In the genomic region with DNA sequence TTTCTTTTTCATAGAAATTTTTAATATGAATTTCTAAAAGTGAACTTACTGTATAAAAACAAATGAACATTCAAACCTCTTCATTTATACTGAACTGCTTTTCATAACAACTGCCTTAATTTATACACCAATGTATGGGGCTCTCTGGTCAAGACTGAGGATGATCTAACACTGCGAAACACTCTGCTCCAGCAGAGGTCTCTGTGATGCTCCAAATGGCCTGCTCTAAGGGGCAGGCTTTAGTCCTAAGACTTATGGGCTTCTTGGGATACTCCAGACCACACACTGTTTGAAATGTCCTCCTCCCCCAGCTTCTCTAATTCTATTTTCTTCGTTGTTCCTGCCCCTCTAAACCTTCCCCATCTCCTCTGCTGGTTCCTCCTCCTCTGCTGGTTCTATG, we compare ENCODE assay signal across 12 cellular contexts. TPM values are rescaled to one million over a fixed set of nuclear protein-coding genes. Genes with fewer than 3 reads are reported as not detected.
DNase-seq lines count a peak whose midpoint lies in the region; ATAC-seq, FAIRE-seq and TF ChIP-seq lines count a peak whose summit lies in the region.
"Had no signal": no experiment of that assay in that cellular context is flagged by ENCODE, and none has a peak within 500 bp of the region (broad histone marks: within the 10 kb centered on the region; RNA-seq: fewer than 3 reads in every experiment).

No MANE protein-coding gene starts in this region.

- no peaks in the 10 kb centered on the region for H3K79me1 ChIP-seq in mesenchymal stem cell (replicated peaks; ENCODE audit: low read length, poor library complexity, severe bottlenecking)

- no peak overlapping the region for H3K4me3 Mint-ChIP-seq in activated T-cell treated with anti-CD3 and anti-CD28 coated beads, Interleukin-2, amount 50 U/mL, for 72 hours

- TF ChIP-seq CTCF in C4-2B (conservative IDR thresholded peaks at IDR 0.05) (peak; percentile 34), cardiac fibroblast (IDR thresholded peaks at IDR 0.05; ENCODE audit: low read depth, low read length) (peak; percentile 23), prostate gland (IDR thresholded peaks at IDR 0.05) (peak in 1 of 4 experiments; percentile 31)

- DNase-seq in HTR-8/SVneo (ENCODE audit: insufficient read length, low spot score) (peak; percentile 29), cardiac fibroblast (ENCODE audit: low read depth in 2 of 2) (peak; percentile 43 to 51), mesenchymal stem cell (peak; percentile 56), UCSD-AML1 (lab: John Stamatoyannopoulos, UW; ENCODE audit: unreplicated experiment) (no peak), prostate gland (ENCODE audit: low spot score) (no peak), SKM-1 treated with dmso at 0.1 percent for 144 hours (lab: John Stamatoyannopoulos, UW; ENCODE audit: unreplicated experiment) (no peak)
- no peak for DNase-seq in activated T-cell treated with anti-CD3 and anti-CD28 coated beads, Interleukin-2, amount 50 U/mL, for 72 hours
- DNase-seq: activated CD4-positive, alpha-beta T cell treated with anti-CD3 and anti-CD28 coated beads, Interleukin-2, amount 50 U/mL, for 1 hour; Peyer's patch had no signal

- H3K36me3 Mint-ChIP-seq in activated T-cell treated with anti-CD3 and anti-CD28 coated beads, Interleukin-2, amount 50 U/mL, for 72 hours (ENCODE audit: insufficient read depth in 2 of 2), result no peaks in the 10 kb centered on the region

- H2BK15ac ChIP-seq in mesenchymal stem cell (ENCODE audit: low read depth, poor library complexity, severe bottlenecking), result no peak overlapping the region

- H3K4me3 ChIP-seq in cardiac fibroblast (replicated peaks in 1 of 2; ENCODE audit: low read depth in 2 of 2, low read length in 2 of 2) (no peak overlapping the region), mesenchymal stem cell (ENCODE audit: insufficient read depth in 1 of 2, low read depth in 1 of 2, low read length in 2 of 2) (no peak overlapping the region), prostate gland (no peak overlapping the region)
- H3K4me3 ChIP-seq: Peyer's patch had no signal

- no peak overlapping the region for H2BK5ac ChIP-seq in mesenchymal stem cell (ENCODE audit: low read depth, low read length, poor library complexity, severe bottlenecking)

- H3K9me3 ChIP-seq in mesenchymal stem cell (ENCODE audit: control insufficient read depth, low read length) (no peaks in the 10 kb centered on the region), prostate gland (no peaks in the 10 kb centered on the region)
- H3K9me3 ChIP-seq: Peyer's patch had no signal

- no peak overlapping the region for H3K4me2 ChIP-seq in mesenchymal stem cell (ENCODE audit: low read length, poor library complexity, severe bottlenecking)
- H3K4me2 ChIP-seq: KMS-11 had no signal

- H2BK120ac ChIP-seq in mesenchymal stem cell (ENCODE audit: low read depth, low read length), result no peak overlapping the region

- no peak overlapping the region for H3K14ac ChIP-seq in mesenchymal stem cell (ENCODE audit: low read length in 2 of 2)

- H3K27ac Mint-ChIP-seq in activated T-cell treated with anti-CD3 and anti-CD28 coated beads, Interleukin-2, amount 50 U/mL, for 72 hours, result no peak overlapping the region

- H3K27me3 ChIP-seq in mesenchymal stem cell (ENCODE audit: control insufficient read depth in 1 of 2, insufficient read depth in 1 of 2, low read length in 2 of 2) (no peaks in the 10 kb centered on the region), prostate gland (replicated peaks; ENCODE audit: insufficient read depth) (no peaks in the 10 kb centered on the region)
- H3K27me3 ChIP-seq: Peyer's patch had no signal

- no peak overlapping the region for H3K9ac ChIP-seq in mesenchymal stem cell (ENCODE audit: low read length)
- H3K9ac ChIP-seq: KMS-11 had no signal

- intact Hi-C loops in prostate gland (cut with DNase I), result no loop called here

- TF ChIP-seq POLR2A in prostate gland (IDR thresholded peaks at IDR 0.05), result no peak

- H3K36me3 ChIP-seq in mesenchymal stem cell (ENCODE audit: control insufficient read depth in 1 of 2, insufficient read depth in 2 of 2, low read depth in 1 of 2, low read length in 2 of 2) (peaks cover 6 to 76% of the 10 kb centered on the region in 2 experiments), prostate gland (no peaks in the 10 kb centered on the region)
- H3K36me3 ChIP-seq: Peyer's patch had no signal

- H4K91ac ChIP-seq in mesenchymal stem cell (ENCODE audit: low read length), result no peak overlapping the region

- H4K8ac ChIP-seq in mesenchymal stem cell (ENCODE audit: low read length), result no peak overlapping the region

- no peak overlapping the region for H3K18ac ChIP-seq in mesenchymal stem cell (ENCODE audit: low read depth in 1 of 2, low read length in 2 of 2)

- H3K4me1 Mint-ChIP-seq in activated T-cell treated with anti-CD3 and anti-CD28 coated beads, Interleukin-2, amount 50 U/mL, for 72 hours (ENCODE audit: low read depth), result no peaks in the 10 kb centered on the region

- FAIRE-seq in HTR-8/SVneo (lab: Jason Lieb, UNC), result peak; percentile 42
- FAIRE-seq: GM19239 had no signal

- no peak overlapping the region for H3K23ac ChIP-seq in mesenchymal stem cell (ENCODE audit: low read length in 2 of 2)

- no peaks in the 10 kb centered on the region for H3K9me3 Mint-ChIP-seq in activated T-cell treated with anti-CD3 and anti-CD28 coated beads, Interleukin-2, amount 50 U/mL, for 72 hours

- ATAC-seq in activated T-cell treated with anti-CD3 and anti-CD28 coated beads, Interleukin-2, amount 50 U/mL, for 72 hours (replicated peaks in 1 of 2), result no peak

- H3K4ac ChIP-seq in mesenchymal stem cell (ENCODE audit: low read depth in 1 of 2, low read length in 2 of 2), result no peak overlapping the region

- no peak overlapping the region for H2BK12ac ChIP-seq in mesenchymal stem cell (ENCODE audit: low read length in 2 of 2)

- H3K4me1 ChIP-seq in mesenchymal stem cell (ENCODE audit: control insufficient read depth, insufficient read depth, low read depth, low read length) (peaks cover 4% of the 10 kb centered on the region), prostate gland (replicated peaks) (no peaks in the 10 kb centered on the region)
- H3K4me1 ChIP-seq: Peyer's patch had no signal

- 76% methylated on average over 2 of the region's 2 CpGs for WGBS in mesenchymal stem cell
- WGBS in prostate gland, result 73% methylated on average over 2 of the region's 2 CpGs

- H3K27me3 Mint-ChIP-seq in activated T-cell treated with anti-CD3 and anti-CD28 coated beads, Interleukin-2, amount 50 U/mL, for 72 hours (ENCODE audit: low read depth), result peaks cover 8% of the 10 kb centered on the region

- no peak overlapping the region for H2AFZ ChIP-seq in mesenchymal stem cell (ENCODE audit: low read depth, low read length)

- H3K27ac ChIP-seq in C4-2B (no peak overlapping the region), mesenchymal stem cell (ENCODE audit: low read length, poor library complexity, severe bottlenecking) (no peak overlapping the region), prostate gland (no peak overlapping the region)
- H3K27ac ChIP-seq: KMS-11, Peyer's patch had no signal

- H2AK5ac ChIP-seq in mesenchymal stem cell (ENCODE audit: low read length, severe bottlenecking), result no peak overlapping the region

RNA-seq across cellular contexts. Expression of a gene that starts 58.5 kb away (rescaled TPM):
- 61.7 TPM for polyA plus RNA-seq in mesenchymal stem cell (2013, experiment 1 of 2)
- polyA plus RNA-seq in mesenchymal stem cell (2013, experiment 2 of 2), result 62.0 TPM
- total RNA-seq in activated T-cell treated with anti-CD3 and anti-CD28 coated beads, Interleukin-2, amount 50 U/mL, for 72 hours, result under 1 TPM; 0.05 to 0.23 TPM
- 100 to 1,000 TPM in 1 of 2 donors, 10 to 100 TPM in 1; 68.5 to 120 TPM for total RNA-seq in prostate gland

Comparison
In these comparisons a context has a peak if more than half of its experiments do, and no peak if none do; other contexts are left out.
1. DNase-seq: peak in HTR-8/SVneo (single experiment), cardiac fibroblast (2 of 2) and mesenchymal stem cell (single experiment); none in UCSD-AML1 (single experiment), activated T-cell treated with anti-CD3 and anti-CD28 coated beads, Interleukin-2, amount 50 U/mL, for 72 hours (0 of 2), prostate gland (single experiment) and SKM-1 treated with dmso at 0.1 percent for 144 hours (single experiment).
2. RNA of a gene that starts 58.5 kb away (total RNA-seq): 68.5 to 120 TPM in prostate gland; 0.05 to 0.23 TPM in activated T-cell treated with anti-CD3 and anti-CD28 coated beads, Interleukin-2, amount 50 U/mL, for 72 hours; every median in the first group is over 10 times any median in the second.